In the genomic region with DNA sequence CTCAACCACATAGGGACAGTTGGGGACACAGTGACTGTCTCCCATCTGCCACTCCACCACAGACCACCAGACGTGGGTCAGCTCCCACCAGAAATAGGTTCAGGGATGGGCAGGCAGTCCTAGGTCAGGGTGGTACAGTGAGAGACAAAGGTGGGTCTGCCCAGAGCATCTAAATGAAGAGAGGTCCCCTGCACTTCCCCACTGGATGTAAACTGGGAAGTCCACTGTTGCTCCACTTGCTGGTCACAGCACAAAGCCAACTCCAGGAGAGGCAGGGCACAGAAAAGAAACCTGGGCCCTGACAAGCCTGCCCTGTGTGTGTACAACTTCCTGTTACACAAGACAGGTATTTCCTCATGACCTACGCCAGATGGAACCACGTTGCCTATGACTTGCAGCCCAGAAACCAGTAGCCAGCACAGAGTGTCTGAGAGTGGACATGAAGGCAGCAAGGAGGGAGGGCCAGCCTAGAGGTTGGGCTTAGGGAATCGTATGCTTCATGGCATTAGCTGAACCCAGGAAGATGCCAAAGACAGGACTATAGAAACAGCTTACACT, we compare ENCODE assay signal across 11 cellular contexts.
DNase-seq lines count a peak whose midpoint lies in the region; ATAC-seq and TF ChIP-seq lines count a peak whose summit lies in the region.
"Had no signal": no experiment of that assay in that cellular context is flagged by ENCODE, and none has a peak within 500 bp of the region (broad histone marks: within the 10 kb centered on the region; RNA-seq: fewer than 3 reads in every experiment).

No MANE protein-coding gene starts in this region.

- H3K27ac Mint-ChIP-seq in CD4-positive, CD25-positive, alpha-beta regulatory T cell, result peak overlapping the region; percentile 36 to 90 (median 75)
- H3K27ac Mint-ChIP-seq in activated T-helper 17 cell treated with anti-CD3 and anti-CD28 coated beads, Interleukin-2, amount 50 U/mL, for 72 hours, result peak overlapping the region; percentile 62
- no peak overlapping the region for H3K27ac Mint-ChIP-seq in nephron progenitor cell

- peaks cover 25% of the 10 kb centered on the region for H3K4me1 ChIP-seq in CD4-positive, CD25-positive, alpha-beta regulatory T cell (ENCODE audit: control insufficient read depth, insufficient read depth, low read length, poor library complexity, severe bottlenecking)
- peaks cover 5% of the 10 kb centered on the region for H3K4me1 ChIP-seq in lower lobe of right lung
- H3K4me1 ChIP-seq: pancreas, stomach had no signal

- intact Hi-C loops in lower lobe of right lung (cut with DNase I), result no loop called here

- no peaks in the 10 kb centered on the region for H3K9me3 ChIP-seq in CD4-positive, CD25-positive, alpha-beta regulatory T cell (ENCODE audit: control insufficient read depth in 2 of 2, low read length in 2 of 2)
- no peaks in the 10 kb centered on the region for H3K9me3 ChIP-seq in lower lobe of right lung
- H3K9me3 ChIP-seq: left ventricle myocardium inferior, pancreas, stomach had no signal

- H3K4me3 ChIP-seq in CD4-positive, CD25-positive, alpha-beta regulatory T cell (ENCODE audit: low read depth, low read length), result no peak overlapping the region
- H3K4me3 ChIP-seq in lower lobe of right lung, result no peak overlapping the region
- H3K4me3 ChIP-seq: left ventricle myocardium inferior, pancreas, stomach had no signal

- H3K36me3 Mint-ChIP-seq in CD4-positive, CD25-positive, alpha-beta regulatory T cell, result peaks cover 7% of the 10 kb centered on the region
- H3K36me3 Mint-ChIP-seq in activated T-helper 17 cell treated with anti-CD3 and anti-CD28 coated beads, Interleukin-2, amount 50 U/mL, for 72 hours (ENCODE audit: low read depth), result no peaks in the 10 kb centered on the region
- H3K36me3 Mint-ChIP-seq in nephron progenitor cell (ENCODE audit: low read depth), result no peaks in the 10 kb centered on the region

- peak overlapping the region in 3 of 4 donors; percentile 30 to 58 (median 46) for H3K4me3 Mint-ChIP-seq in CD4-positive, CD25-positive, alpha-beta regulatory T cell
- H3K4me3 Mint-ChIP-seq in activated T-helper 17 cell treated with anti-CD3 and anti-CD28 coated beads, Interleukin-2, amount 50 U/mL, for 72 hours, result peak overlapping the region; percentile 49
- H3K4me3 Mint-ChIP-seq in nephron progenitor cell, result no peak overlapping the region

- no peaks in the 10 kb centered on the region for H3K9me3 Mint-ChIP-seq in CD4-positive, CD25-positive, alpha-beta regulatory T cell
- no peaks in the 10 kb centered on the region for H3K9me3 Mint-ChIP-seq in activated T-helper 17 cell treated with anti-CD3 and anti-CD28 coated beads, Interleukin-2, amount 50 U/mL, for 72 hours
- H3K9me3 Mint-ChIP-seq in nephron progenitor cell, result peaks cover 35% of the 10 kb centered on the region

- DNase-seq in CD4-positive, CD25-positive, alpha-beta regulatory T cell, result peak in 1 of 3 donors; percentile 55
- DNase-seq in HT-29 (ENCODE audit: low spot score) (peak; percentile 23), lower lobe of right lung (peak; percentile 45), nephron progenitor cell (no peak), LoVo (ENCODE audit: low spot score) (no peak)
- DNase-seq: left ventricle myocardium inferior, pancreas, stomach had no signal

- peak overlapping the region; percentile 23 for H3K27ac ChIP-seq in CD4-positive, CD25-positive, alpha-beta regulatory T cell (ENCODE audit: insufficient read depth, low read length, poor library complexity, severe bottlenecking)
- no peak overlapping the region for H3K27ac ChIP-seq in lower lobe of right lung
- H3K27ac ChIP-seq: left ventricle myocardium inferior, pancreas had no signal

- peak; percentile 64 to 80 for ATAC-seq in CD4-positive, CD25-positive, alpha-beta regulatory T cell (ENCODE audit: low read depth in 2 of 2)
- peak; percentile 70 for ATAC-seq in activated T-helper 17 cell treated with anti-CD3 and anti-CD28 coated beads, Interleukin-2, amount 50 U/mL, for 72 hours (replicated peaks)
- ATAC-seq in lower lobe of right lung, result peak; percentile 67 to 84
- ATAC-seq in HG02759 (IDR thresholded peaks at IDR 0.05; ENCODE audit: unreplicated experiment), result no peak
- no peak for ATAC-seq in HG03159 (IDR thresholded peaks at IDR 0.05; ENCODE audit: unreplicated experiment)

- H3K27me3 Mint-ChIP-seq in CD4-positive, CD25-positive, alpha-beta regulatory T cell, result no peaks in the 10 kb centered on the region
- no peaks in the 10 kb centered on the region for H3K27me3 Mint-ChIP-seq in activated T-helper 17 cell treated with anti-CD3 and anti-CD28 coated beads, Interleukin-2, amount 50 U/mL, for 72 hours
- peaks cover 3% of the 10 kb centered on the region for H3K27me3 Mint-ChIP-seq in nephron progenitor cell (ENCODE audit: low read depth, poor library complexity)

- no peaks in the 10 kb centered on the region for H3K27me3 ChIP-seq in CD4-positive, CD25-positive, alpha-beta regulatory T cell (ENCODE audit: control insufficient read depth, insufficient read depth, low read length)
- H3K27me3 ChIP-seq in lower lobe of right lung (ENCODE audit: low read depth), result no peaks in the 10 kb centered on the region
- H3K27me3 ChIP-seq: pancreas, stomach had no signal

- no peaks in the 10 kb centered on the region for H3K36me3 ChIP-seq in CD4-positive, CD25-positive, alpha-beta regulatory T cell (ENCODE audit: control insufficient read depth, insufficient read depth, low read length)
- H3K36me3 ChIP-seq in lower lobe of right lung, result no peaks in the 10 kb centered on the region
- H3K36me3 ChIP-seq: left ventricle myocardium inferior, pancreas, stomach had no signal

- peaks cover 10 to 81% (median 40%) of the 10 kb centered on the region in 4 donors for H3K4me1 Mint-ChIP-seq in CD4-positive, CD25-positive, alpha-beta regulatory T cell
- peaks cover 33% of the 10 kb centered on the region for H3K4me1 Mint-ChIP-seq in activated T-helper 17 cell treated with anti-CD3 and anti-CD28 coated beads, Interleukin-2, amount 50 U/mL, for 72 hours
- H3K4me1 Mint-ChIP-seq in nephron progenitor cell, result no peaks in the 10 kb centered on the region

- no peak for TF ChIP-seq CTCF in lower lobe of right lung (IDR thresholded peaks at IDR 0.05)
- no peak for TF ChIP-seq CTCF in nephron progenitor cell (IDR thresholded peaks at IDR 0.05)

Comparison
In these comparisons a context has a peak if more than half of its experiments do, and no peak if none do; other contexts are left out.
1. ATAC-seq: peak in CD4-positive, CD25-positive, alpha-beta regulatory T cell (2 of 2), activated T-helper 17 cell treated with anti-CD3 and anti-CD28 coated beads, Interleukin-2, amount 50 U/mL, for 72 hours (single experiment) and lower lobe of right lung (2 of 2); none in HG02759 (single experiment) and HG03159 (single experiment).
2. DNase-seq: peak in HT-29 (single experiment) and lower lobe of right lung (single experiment); none in nephron progenitor cell (single experiment) and LoVo (single experiment).